ENCODE assay signal across 11 cellular contexts in genomic region chr17:37774508-37774907, GRCh38. TPM values are rescaled to one million over a fixed set of nuclear protein-coding genes. Genes with fewer than 3 reads are reported as not detected.
DNase-seq lines count a peak whose midpoint lies in the region; ATAC-seq, FAIRE-seq and TF ChIP-seq lines count a peak whose summit lies in the region.
"Had no signal": no experiment of that assay in that cellular context is flagged by ENCODE, and none has a peak within 500 bp of the region (broad histone marks: within the 10 kb centered on the region; RNA-seq: fewer than 3 reads in every experiment).

No MANE protein-coding gene starts in this region.

- H3K36me3 ChIP-seq in GM12878 (ENCODE audit: control insufficient read depth in 2 of 2, insufficient read depth in 2 of 2, low read length in 1 of 2), result no peaks in the 10 kb centered on the region
- H3K36me3 ChIP-seq: neutrophil had no signal

- H3K4me3 Mint-ChIP-seq in type B pancreatic cell, result no peak overlapping the region

- CTCF ChIA-PET in GM12878 (lab: Yijun Ruan, JAX), result interaction anchor here (1.1 to 5.6 kb wide), 8 partner anchors 9 to 72 kb away, joined by 3 to 79 read pairs (median 5); no protein-coding TSS in a partner anchor

- FAIRE-seq in GM12878 (lab: Jason Lieb, UNC), result no peak

- H3K79me2 ChIP-seq in GM12878 (ENCODE audit: control insufficient read depth, insufficient read depth, low read length), result no peaks in the 10 kb centered on the region

- H3K27ac Mint-ChIP-seq in type B pancreatic cell, result no peak overlapping the region

- no peaks in the 10 kb centered on the region for H3K27me3 ChIP-seq in GM12878 (replicated peaks in 1 of 2; ENCODE audit: control insufficient read depth in 2 of 2, insufficient read depth in 2 of 2, low read length in 1 of 2)
- H3K27me3 ChIP-seq: neutrophil had no signal

- 1% methylated on average over 5 of the region's 5 CpGs for WGBS in GM12878 (ENCODE audit: insufficient coverage, insufficient replicate concordance, low lambda C conversion rate, missing lambda C conversion rate)

- no peak for TF ChIP-seq POLR2A in GM12878 (IDR thresholded peaks at IDR 0.05; ENCODE audit: low read depth, low read length)

- in situ Hi-C loops in GM12878 (cut with MboI), result no loop called here

- H3K27ac ChIP-seq in GM12878 (ENCODE audit: control insufficient read depth, insufficient read depth), result no peak overlapping the region
- H3K27ac ChIP-seq: neutrophil had no signal

- intact Hi-C loops in GM12878 (cut with micrococcal nuclease; ENCODE audit: unreplicated experiment), result loop anchor here (1.0 to 5.0 kb wide), 2 partner anchors 70 to 72 kb away; no protein-coding TSS in a partner anchor

- peak; percentile 93 to 96; a peak in 3 of 4 replicates for TF ChIP-seq EP300 in GM12878 (IDR thresholded peaks at IDR 0.05; ENCODE audit: borderline replicate concordance in 1 of 2, control insufficient read depth in 1 of 2, low read depth in 2 of 2, low read length in 2 of 2)

- SMC1A ChIA-PET in GM12878 (lab: Charles Lee; ENCODE audit: uncharacterized antibody, unreplicated experiment), result interaction anchor here (0.7 to 12.0 kb wide), 11 partner anchors 9 to 71 kb away, joined by 3 to 167 read pairs (median 7); partner anchors contain the start of gene HNF1B

- RAD21 ChIA-PET in GM12878 (lab: Charles Lee; ENCODE audit: unreplicated experiment), result interaction anchor here (1.0 to 3.2 kb wide), 8 partner anchors 9 to 89 kb away, joined by 3 to 16 read pairs (median 6); no protein-coding TSS in a partner anchor

- no peaks in the 10 kb centered on the region for H3K4me1 Mint-ChIP-seq in type B pancreatic cell (ENCODE audit: unreplicated experiment)

- no peak overlapping the region for H3K9ac ChIP-seq in GM12878 (ENCODE audit: control insufficient read depth, insufficient read depth, low read length)

- H3K4me1 ChIP-seq in GM12878 (ENCODE audit: control insufficient read depth, insufficient read depth, low read length), result peaks cover 27% of the 10 kb centered on the region

- no peak overlapping the region for H2AFZ ChIP-seq in GM12878 (ENCODE audit: control insufficient read depth, low read depth, low read length)

- TF ChIP-seq CTCF in GM12878 (IDR thresholded peaks at IDR 0.05 in 2 of 3, conservative IDR thresholded peaks at IDR 0.05 in 1 of 3; ENCODE audit: control insufficient read depth in 2 of 3, extremely low read depth in 1 of 3, insufficient read depth in 1 of 3, low read depth in 3 of 3, low read length in 3 of 3) (no peak), type B pancreatic cell (conservative IDR thresholded peaks at IDR 0.05) (no peak)

- no peaks in the 10 kb centered on the region for H4K20me1 ChIP-seq in GM12878 (ENCODE audit: control insufficient read depth, insufficient read depth)

- H3K27me3 Mint-ChIP-seq in type B pancreatic cell, result peaks cover 10% of the 10 kb centered on the region

- POLR2A ChIA-PET in GM12878 (lab: Charles Lee), result interaction anchor here (1.0 to 7.5 kb wide), 5 partner anchors 9 to 60 kb away, joined by 3 to 44 read pairs (median 7); partner anchors contain the start of gene HNF1B

- no peak for TF ChIP-seq RAD21 in GM12878 (IDR thresholded peaks at IDR 0.05; ENCODE audit: insufficient read depth, low read depth, low read length)

- no peak overlapping the region for H3K4me3 ChIP-seq in GM12878

- ATAC-seq in GM18502 (IDR thresholded peaks at IDR 0.05; ENCODE audit: poor library complexity, unreplicated experiment), result peak; percentile 88
- ATAC-seq in GM19468 (IDR thresholded peaks at IDR 0.05; ENCODE audit: extremely low read depth, unreplicated experiment), result peak; percentile 68
- peak; percentile 79 for ATAC-seq in HG03378 (IDR thresholded peaks at IDR 0.05; ENCODE audit: unreplicated experiment)
- peak; percentile 94 for ATAC-seq in GM12878
- ATAC-seq in SK-N-SH treated with all-trans-retinoic acid at 6 μM for 48 hours, result no peak

- no TSS peak for BruUV-seq in GM12878 (replicated peaks; lab: Mats Ljungman, UMichigan)

- no peaks in the 10 kb centered on the region for H3K36me3 Mint-ChIP-seq in type B pancreatic cell

- no peaks in the 10 kb centered on the region for H3K9me3 Mint-ChIP-seq in type B pancreatic cell

- H3K9me3 ChIP-seq in GM12878 (replicated peaks; ENCODE audit: control insufficient read depth, insufficient read depth, low read length), result no peaks in the 10 kb centered on the region
- H3K9me3 ChIP-seq: neutrophil had no signal

- peak overlapping the region; percentile 60 for H3K4me2 ChIP-seq in GM12878 (ENCODE audit: control insufficient read depth, insufficient read depth)

- DNase-seq in GM12878 (ENCODE audit: low read depth, low spot score) (peak; percentile 91), type B pancreatic cell (ENCODE audit: extremely low spot score, unreplicated experiment) (no peak), NCI-H526 (lab: John Stamatoyannopoulos, UW) (no peak), MV-4-11 (lab: John Stamatoyannopoulos, UW) (no peak)

TF ChIP-seq in GM12878, 131 proteins besides CTCF, POLR2A, EP300 and RAD21 (continues in another document):
- TF ChIP-seq WRNIP1 (IDR thresholded peaks at IDR 0.05; ENCODE audit: borderline replicate concordance, low read depth, low read length) (no peak), RFX5 (IDR thresholded peaks at IDR 0.05; ENCODE audit: low read depth, low read length) (no peak), POLR2AphosphoS5 (IDR thresholded peaks at IDR 0.05; ENCODE audit: low read length) (no peak), ZNF24 (IDR thresholded peaks at IDR 0.05) (0 out of 2 replicates have a peak, but pooled peaks have one; percentile 34), KLF5 (IDR thresholded peaks at IDR 0.05; ENCODE audit: partially characterized antibody) (no peak), E4F1 (IDR thresholded peaks at IDR 0.05; ENCODE audit: borderline replicate concordance, partially characterized antibody) (no peak)

TF ChIP-seq in SK-N-SH treated with all-trans-retinoic acid at 6 μM for 48 hours, 23 proteins besides CTCF, POLR2A, EP300 and RAD21:
- no peak for TF ChIP-seq CSRNP3 (CRISPR knock-in tag; IDR thresholded peaks at IDR 0.05)

RNA-seq across cellular contexts. Expression of gene HNF1B, which starts 29.6 kb away (rescaled TPM):
- total RNA-seq in GM12878 (2013; cell fraction: nucleolus; rRNA removed), result 6.5 and 7.0 TPM in 2 replicates
- total RNA-seq in GM12878 (2014; rRNA removed) (0.82 and 0.96 TPM in 2 replicates), GM12878 (2014; rRNA removed; fragmentation: Illumina TruSeq; extraction: Trizol) (0.76 and 0.78 TPM in 2 replicates), GM12878 (2021) (2.6 and 2.7 TPM in 2 replicates), type B pancreatic cell (ENCODE audit: low replicate concordance) (10.6 and 19.0 TPM in 2 replicates)
- 1.2 TPM for polyA plus RNA-seq in GM12878 (2011; ENCODE audit: low read depth)
- polyA plus RNA-seq in GM12878 (2011; rRNA removed) (7.3 and 12.7 TPM in 2 replicates), GM12878 (2014; fragmentation: Illumina TruSeq; extraction: Trizol) (1.6 and 2.2 TPM in 2 replicates), GM12878 (2014; fragmentation: Nextera tagmentation; extraction: Ambion mirVana) (under 1 TPM; 0.51 to 0.93 TPM), GM12878 (2014; rRNA removed) (2.0 and 2.2 TPM in 2 replicates), GM12878 (2016; fragmentation: Nextera tagmentation; extraction: Ambion mirVana) (1 to 10 TPM; 1.6 to 2.3 TPM)
- polyA plus RNA-seq in GM12878 (2011; cell fraction: cytosol; rRNA removed), result 24.6 and 26.0 TPM in 2 replicates
- polyA plus RNA-seq in GM12878 (2011; cell fraction: nucleus; rRNA removed), result 33.4 and 44.8 TPM in 2 replicates
- polyA plus RNA-seq in GM12878 (2012), result 1.6 and 2.2 TPM in 2 replicates
- polyA minus RNA-seq in GM12878 (2011; rRNA and poly(A)+ RNA removed), result 16.3 and 30.9 TPM in 2 replicates
- polyA minus RNA-seq in GM12878 (2011; cell fraction: cytosol; rRNA and poly(A)+ RNA removed), result 8.2 and 9.0 TPM in 2 replicates
- 21.3 and 36.1 TPM in 2 replicates for polyA minus RNA-seq in GM12878 (2011; cell fraction: nucleus; rRNA and poly(A)+ RNA removed)
- total RNA-seq: NCI-H460, temporal lobe had no signal
